In genomic region chr5:139293199-139293503, GRCh38 we compare ENCODE assay signal across 8 cellular contexts. TPM values are rescaled to one million over a fixed set of nuclear protein-coding genes. Genes with fewer than 3 reads are reported as not detected.
A peak's percentile ranks its signal among the peaks of the same experiment; 100 is the strongest.
DNase-seq lines count a peak whose midpoint lies in the region; ATAC-seq and TF ChIP-seq lines count a peak whose summit lies in the region.

No MANE protein-coding gene starts in this region.

- TF ChIP-seq CTCF in 22Rv1 (IDR thresholded peaks at IDR 0.05): no peak
- TF ChIP-seq CTCF in breast epithelium (IDR thresholded peaks at IDR 0.05): no peak

- H3K4me3 ChIP-seq in breast epithelium (peak overlapping the region; percentile 86 to 99 (median 91)), mononuclear cell (ENCODE audit: low read length) (peak overlapping the region; percentile 87)

- ATAC-seq in HG03175 (IDR thresholded peaks at IDR 0.05; ENCODE audit: unreplicated experiment): peak; percentile 1

- H3K9me3 ChIP-seq in breast epithelium (no peaks in the 10 kb centered on the region), mononuclear cell (ENCODE audit: low read depth, low read length) (no peaks in the 10 kb centered on the region)

- H3K27me3 ChIP-seq in breast epithelium (no peaks in the 10 kb centered on the region), mononuclear cell (ENCODE audit: insufficient read depth, low read length) (no peaks in the 10 kb centered on the region)

- H3K36me3 ChIP-seq in breast epithelium: no peaks in the 10 kb centered on the region

- no peak for TF ChIP-seq POLR2A in breast epithelium (IDR thresholded peaks at IDR 0.05)

- H3K27ac ChIP-seq in 22Rv1 (peak overlapping the region; percentile 99), breast epithelium (peak overlapping the region; percentile 100)

- intact Hi-C loops in breast epithelium (cut with DNase I; ENCODE audit: low total_unique reads): loop anchor here (5.0 to 10.0 kb wide), 2 partner anchors 102 to 1364 kb away; partner anchors contain the start of gene PROB1
- intact Hi-C loops in posterior vena cava (cut with DNase I): no loop called here

- DNase-seq in breast epithelium (ENCODE audit: low spot score in 2 of 2): no peak
- no peak for DNase-seq in ureter (ENCODE audit: low spot score)
- no peak for DNase-seq in DMS79 (lab: John Stamatoyannopoulos, UW)
- no peak for DNase-seq in posterior vena cava (ENCODE audit: low spot score)
- no peak for DNase-seq in HuH-7.5 (ENCODE audit: low spot score)

- H3K4me1 ChIP-seq in breast epithelium (peaks cover 0 to 13% of the 10 kb centered on the region in 2 donors), mononuclear cell (ENCODE audit: insufficient read depth, low read length) (peaks cover 29% of the 10 kb centered on the region)

RNA-seq across cellular contexts. Expression of gene MATR3, which starts 0.4 kb away (rescaled TPM):
- 100 to 1,000 TPM; 213 to 349 (median 279) TPM for total RNA-seq in breast epithelium
- total RNA-seq in mononuclear cell: 691 TPM
- 259 TPM for total RNA-seq in ureter
- total RNA-seq in posterior vena cava: 100 to 1,000 TPM; 139 to 148 TPM

RNA-seq across cellular contexts. Expression of gene PAIP2, which starts 48.5 kb away (rescaled TPM):
- 10 to 100 TPM; 86.3 to 95.4 (median 95.0) TPM for total RNA-seq in breast epithelium
- total RNA-seq in mononuclear cell: 129 TPM
- 75.6 TPM for total RNA-seq in ureter
- 10 to 100 TPM; 67.6 to 75.4 TPM for total RNA-seq in posterior vena cava
